ENCODE assay signal across 1 cellular context in genomic region chr18:10140928-10141327, GRCh38.
TF ChIP-seq lines count a peak whose summit lies in the region.

No MANE protein-coding gene starts in this region.

TF ChIP-seq in HepG2, 621 proteins besides CTCF, POLR2A, EP300 and RAD21 (continued from another document and continues in another):
- TF ChIP-seq ZXDC (CRISPR knock-in tag; IDR thresholded peaks at IDR 0.05): no peak
- TF ChIP-seq U2AF2 (IDR thresholded peaks at IDR 0.05; ENCODE audit: low read depth, low read length): no peak
- TF ChIP-seq ZNF484 (CRISPR knock-in tag; IDR thresholded peaks at IDR 0.05; ENCODE audit: borderline replicate concordance, low read depth): no peak
- TF ChIP-seq GZF1 (CRISPR knock-in tag; IDR thresholded peaks at IDR 0.05): no peak
- no peak for TF ChIP-seq POLR2G (IDR thresholded peaks at IDR 0.05; ENCODE audit: low read depth, low read length)
- TF ChIP-seq TRIM22 (IDR thresholded peaks at IDR 0.05): no peak
- TF ChIP-seq ZEB1 (IDR thresholded peaks at IDR 0.05; ENCODE audit: insufficient replicate concordance, low read depth): peak; percentile 19
- TF ChIP-seq FOSL2 (CRISPR knock-in tag; IDR thresholded peaks at IDR 0.05): peak; percentile 90
- TF ChIP-seq MEIS1 (CRISPR knock-in tag; IDR thresholded peaks at IDR 0.05; ENCODE audit: borderline replicate concordance): no peak
- TF ChIP-seq TP53 (CRISPR knock-in tag; conservative IDR thresholded peaks at IDR 0.05): no peak
- TF ChIP-seq SETDB1 (CRISPR knock-in tag; IDR thresholded peaks at IDR 0.05; ENCODE audit: borderline replicate concordance): no peak
- TF ChIP-seq RARA (CRISPR knock-in tag; IDR thresholded peaks at IDR 0.05): 0 out of 2 replicates have a peak, but pooled peaks have one; percentile 32
- TF ChIP-seq ZNF136 (CRISPR knock-in tag; IDR thresholded peaks at IDR 0.05; ENCODE audit: low read depth): no peak
- no peak for TF ChIP-seq EED (CRISPR knock-in tag; IDR thresholded peaks at IDR 0.05)
- no peak for TF ChIP-seq ZNF576 (CRISPR knock-in tag; IDR thresholded peaks at IDR 0.05)
- no peak for TF ChIP-seq ESRRA (CRISPR knock-in tag; IDR thresholded peaks at IDR 0.05; ENCODE audit: low read depth)
- 0 out of 2 replicates have a peak, but pooled peaks have one; percentile 46 for TF ChIP-seq ZGPAT (CRISPR knock-in tag; IDR thresholded peaks at IDR 0.05)
- no peak for TF ChIP-seq ZNF24 (IDR thresholded peaks at IDR 0.05)
- no peak for TF ChIP-seq REPIN1 (CRISPR knock-in tag; IDR thresholded peaks at IDR 0.05; ENCODE audit: borderline replicate concordance, low read depth)
- no peak for TF ChIP-seq GLI4 (CRISPR knock-in tag; IDR thresholded peaks at IDR 0.05; ENCODE audit: borderline replicate concordance)
- TF ChIP-seq MED13 (CRISPR knock-in tag; IDR thresholded peaks at IDR 0.05): no peak
- no peak for TF ChIP-seq NONO (IDR thresholded peaks at IDR 0.05)
- TF ChIP-seq NONO (CRISPR knock-in tag; conservative IDR thresholded peaks at IDR 0.05): no peak
- TF ChIP-seq ZNF331 (CRISPR knock-in tag; IDR thresholded peaks at IDR 0.05): no peak
- TF ChIP-seq TFDP1 (CRISPR knock-in tag; IDR thresholded peaks at IDR 0.05; ENCODE audit: borderline replicate concordance): no peak
- no peak for TF ChIP-seq NR2F2 (IDR thresholded peaks at IDR 0.05; ENCODE audit: borderline replicate concordance, low read depth)
- TF ChIP-seq CCAR2 (optimal IDR thresholded peaks at IDR 0.05; ENCODE audit: low read depth, low read length): no peak
- TF ChIP-seq DMAP1 (CRISPR knock-in tag; IDR thresholded peaks at IDR 0.05): no peak
- TF ChIP-seq PAF1 (CRISPR knock-in tag; IDR thresholded peaks at IDR 0.05): no peak
- no peak for TF ChIP-seq JUN (CRISPR knock-in tag; IDR thresholded peaks at IDR 0.05)
- TF ChIP-seq CBX2 (IDR thresholded peaks at IDR 0.05; ENCODE audit: low read depth, low read length): no peak
- no peak for TF ChIP-seq CBX2 (CRISPR knock-in tag; IDR thresholded peaks at IDR 0.05; ENCODE audit: low read depth)
- TF ChIP-seq PTBP1 (IDR thresholded peaks at IDR 0.05; ENCODE audit: low read depth, low read length, poor library complexity, severe bottlenecking): no peak
- no peak for TF ChIP-seq DRAP1 (CRISPR knock-in tag; IDR thresholded peaks at IDR 0.05)
- no peak; the same call in 1 of the 2 replicates for TF ChIP-seq ISL2 (CRISPR knock-in tag; IDR thresholded peaks at IDR 0.05)
- no peak for TF ChIP-seq ZNF407 (CRISPR knock-in tag; IDR thresholded peaks at IDR 0.05; ENCODE audit: not compliant biosample characterization)
- no peak for TF ChIP-seq ARHGAP35 (CRISPR knock-in tag; IDR thresholded peaks at IDR 0.05; ENCODE audit: borderline replicate concordance)
- no peak for TF ChIP-seq ZNF326 (CRISPR knock-in tag; IDR thresholded peaks at IDR 0.05; ENCODE audit: borderline replicate concordance)
- TF ChIP-seq ZNF546 (CRISPR knock-in tag; conservative IDR thresholded peaks at IDR 0.05): no peak
- TF ChIP-seq IKZF5 (CRISPR knock-in tag; IDR thresholded peaks at IDR 0.05): no peak
- TF ChIP-seq ZMYM4 (CRISPR knock-in tag; IDR thresholded peaks at IDR 0.05): no peak; the same call in 1 of the 2 replicates
- 0 out of 2 replicates have a peak, but pooled peaks have one; percentile 49 for TF ChIP-seq MIER3 (CRISPR knock-in tag; IDR thresholded peaks at IDR 0.05; ENCODE audit: borderline replicate concordance)
- no peak for TF ChIP-seq YEATS2 (CRISPR knock-in tag; IDR thresholded peaks at IDR 0.05; ENCODE audit: borderline replicate concordance)
- TF ChIP-seq NR0B2 (CRISPR knock-in tag; IDR thresholded peaks at IDR 0.05): no peak
- peak; percentile 25; the same call in 1 of the 2 replicates for TF ChIP-seq FOXJ3 (CRISPR knock-in tag; IDR thresholded peaks at IDR 0.05; ENCODE audit: borderline replicate concordance)
- no peak for TF ChIP-seq ZSCAN29 (CRISPR knock-in tag; conservative IDR thresholded peaks at IDR 0.05)
- no peak for TF ChIP-seq GATA4 (IDR thresholded peaks at IDR 0.05; ENCODE audit: borderline replicate concordance, low read depth)
- no peak for TF ChIP-seq SIN3B (IDR thresholded peaks at IDR 0.05; ENCODE audit: low read length)
- TF ChIP-seq SP2 (CRISPR knock-in tag; IDR thresholded peaks at IDR 0.05): no peak
- TF ChIP-seq WIZ (CRISPR knock-in tag; IDR thresholded peaks at IDR 0.05): no peak
- TF ChIP-seq REL (CRISPR knock-in tag; conservative IDR thresholded peaks at IDR 0.05): no peak
- no peak for TF ChIP-seq NFE2L2 (IDR thresholded peaks at IDR 0.05; ENCODE audit: low read length)
- no peak for TF ChIP-seq MIER2 (CRISPR knock-in tag; IDR thresholded peaks at IDR 0.05)
- TF ChIP-seq FOXP1 (IDR thresholded peaks at IDR 0.05): no peak
- TF ChIP-seq FOXP1 (CRISPR knock-in tag; IDR thresholded peaks at IDR 0.05): peak; percentile 67
